In the genomic region with DNA sequence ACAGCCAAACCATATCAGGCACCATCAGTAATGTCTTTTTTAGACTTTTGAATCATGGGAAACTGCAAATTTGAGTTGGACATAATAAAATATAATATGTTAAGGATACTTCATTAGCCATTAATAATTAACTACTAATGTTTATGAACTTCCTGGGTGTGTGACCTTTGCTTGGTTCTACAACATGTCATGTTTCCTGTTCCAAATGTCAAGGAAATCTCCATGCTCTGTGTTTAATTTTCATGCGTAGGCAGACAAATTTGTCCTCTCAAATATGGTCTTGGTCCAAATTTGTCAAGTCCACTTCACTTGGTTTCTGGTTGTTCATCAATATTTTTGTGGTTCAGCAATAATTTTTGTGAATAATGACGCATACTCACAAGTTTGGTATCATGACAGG, we compare ENCODE assay signal across 24 cellular contexts.
"Had no signal": no experiment of that assay in that cellular context is flagged by ENCODE, and none has a peak within 500 bp of the region (broad histone marks: within the 10 kb centered on the region; RNA-seq: fewer than 3 reads in every experiment).

No MANE protein-coding gene starts in this region.

- H3K27me3 ChIP-seq: MG63 had no signal

- H3K36me3 ChIP-seq: MG63 had no signal

- H3K9me3 ChIP-seq: MG63 had no signal

- DNase-seq: Karpas-422, Kasumi-1, KG1, MG63, MM.1S, MV-4-11, NCI-H1048, NCI-H1092, NCI-H1694, NCI-H1694 treated with DMSO at 0.1 percent for 48 hours, NCI-H187, NCI-H187 treated with DMSO at 0.1 percent for 48 hours, NCI-H1930, NCI-H2029, NCI-H2029 treated with DMSO at 0.1 percent for 48 hours, NCI-H2107, NCI-H2171, NCI-H2171 treated with DMSO at 0.1 percent for 48 hours, NCI-H2227 treated with DMSO at 0.1 percent for 48 hours, NCI-H226, NCI-H345, NCI-H446, NCI-H446 treated with DMSO at 0.1 percent for 48 hours had no signal

- H3K4me2 ChIP-seq: KMS-11 had no signal

- H3K4me3 ChIP-seq: MG63 had no signal

- H3K27ac ChIP-seq: KMS-11 had no signal

- H3K9ac ChIP-seq: KMS-11 had no signal
